Comparison of ENCODE assay signal across 17 cellular contexts in the genomic region with DNA sequence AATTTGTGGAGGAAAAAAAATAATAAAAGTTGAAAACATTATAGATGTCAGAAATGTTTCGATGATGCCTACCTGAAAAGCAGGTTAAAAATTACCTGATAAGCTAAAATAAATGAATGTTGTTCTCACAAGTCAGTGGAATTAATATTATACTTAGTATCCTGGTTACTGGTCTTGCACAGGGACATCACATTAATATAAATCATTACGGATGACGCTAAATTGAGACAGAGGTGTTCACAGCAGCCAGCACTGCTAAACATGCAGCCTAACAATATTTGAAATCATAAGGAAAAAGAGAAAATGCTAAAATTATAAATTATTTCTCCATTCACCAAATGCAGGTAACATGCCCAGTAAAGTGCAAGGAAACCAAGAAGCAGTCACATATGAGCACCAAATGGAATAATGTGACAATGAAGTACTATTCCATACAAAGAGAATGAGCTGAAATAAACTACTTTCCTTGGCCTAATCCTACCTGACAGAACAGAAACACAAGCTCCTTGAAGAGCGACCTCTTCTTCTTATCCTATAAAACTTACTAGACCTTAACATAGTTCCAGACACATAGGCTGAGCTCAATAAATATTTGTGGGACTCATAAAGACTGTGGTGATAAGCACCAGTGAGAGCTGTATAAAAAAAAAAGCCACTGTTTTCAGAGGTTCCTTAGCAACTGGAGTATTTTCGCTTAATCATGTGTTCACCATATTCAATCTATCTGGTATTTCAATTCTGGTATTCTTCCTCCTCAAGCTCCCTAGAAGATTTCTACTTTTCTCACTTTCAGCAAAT.
A peak's percentile ranks its signal among the peaks of the same experiment; 100 is the strongest.
DNase-seq lines count a peak whose midpoint lies in the region; FAIRE-seq and TF ChIP-seq lines count a peak whose summit lies in the region.
"Had no signal": no experiment of that assay in that cellular context is flagged by ENCODE, and none has a peak within 500 bp of the region (broad histone marks: within the 10 kb centered on the region; RNA-seq: fewer than 3 reads in every experiment).

No MANE protein-coding gene starts in this region.

- H2BK120ac ChIP-seq in mesenchymal stem cell (ENCODE audit: low read depth, low read length), result no peak overlapping the region

- no peak overlapping the region for H3K14ac ChIP-seq in mesenchymal stem cell (ENCODE audit: low read length in 2 of 2)

- H3K27me3 ChIP-seq in mesenchymal stem cell (ENCODE audit: control insufficient read depth in 1 of 2, insufficient read depth in 1 of 2, low read length in 2 of 2), result no peaks in the 10 kb centered on the region
- no peaks in the 10 kb centered on the region for H3K27me3 ChIP-seq in small intestine (ENCODE audit: control insufficient read depth in 2 of 2, insufficient read depth in 2 of 2, low read length in 2 of 2)

- H2BK15ac ChIP-seq in mesenchymal stem cell (ENCODE audit: low read depth, poor library complexity, severe bottlenecking), result no peak overlapping the region

- H3K23ac ChIP-seq in mesenchymal stem cell (ENCODE audit: low read length in 2 of 2), result no peak overlapping the region

- H3K27ac ChIP-seq in mesenchymal stem cell (ENCODE audit: low read length, poor library complexity, severe bottlenecking) (peak overlapping the region; percentile 17), small intestine (ENCODE audit: low read depth in 1 of 2, low read length in 1 of 2) (no peak overlapping the region)
- H3K27ac ChIP-seq: C4-2B, GM23248 had no signal

- no peak overlapping the region for H2BK12ac ChIP-seq in mesenchymal stem cell (ENCODE audit: low read length in 2 of 2)

- H3K4me1 ChIP-seq in mesenchymal stem cell (ENCODE audit: control insufficient read depth, insufficient read depth, low read depth, low read length) (no peaks in the 10 kb centered on the region), small intestine (ENCODE audit: control insufficient read depth in 2 of 2, insufficient read depth in 1 of 2, low read depth in 1 of 2, low read length in 1 of 2) (no peaks in the 10 kb centered on the region)

- H2AK5ac ChIP-seq in mesenchymal stem cell (ENCODE audit: low read length, severe bottlenecking), result no peak overlapping the region

- H3K9me3 ChIP-seq in mesenchymal stem cell (ENCODE audit: control insufficient read depth, low read length) (peaks cover 3% of the 10 kb centered on the region), small intestine (ENCODE audit: control insufficient read depth, low read depth) (no peaks in the 10 kb centered on the region)

- no peak for FAIRE-seq in small intestine (lab: Jason Lieb, UNC)

- H3K9ac ChIP-seq in mesenchymal stem cell (ENCODE audit: low read length), result no peak overlapping the region
- H3K9ac ChIP-seq: GM23248 had no signal

- no peak overlapping the region for H3K4me3 ChIP-seq in LNCaP clone FGC (ENCODE audit: low read depth, low read length)
- H3K4me3 ChIP-seq in mesenchymal stem cell (ENCODE audit: insufficient read depth in 1 of 2, low read depth in 1 of 2, low read length in 2 of 2), result no peak overlapping the region
- H3K4me3 ChIP-seq in small intestine (ENCODE audit: low read depth in 1 of 2, low read length in 2 of 2), result no peak overlapping the region
- H3K4me3 ChIP-seq: GM23248 had no signal

- no peaks in the 10 kb centered on the region for H3K79me1 ChIP-seq in mesenchymal stem cell (replicated peaks; ENCODE audit: low read length, poor library complexity, severe bottlenecking)

- no peak overlapping the region for H3K4me2 ChIP-seq in mesenchymal stem cell (ENCODE audit: low read length, poor library complexity, severe bottlenecking)

- TF ChIP-seq CTCF in LNCaP clone FGC (IDR thresholded peaks at IDR 0.05; ENCODE audit: control insufficient read depth, extremely low read depth, insufficient read depth), result no peak

- no peak overlapping the region for H4K91ac ChIP-seq in mesenchymal stem cell (ENCODE audit: low read length)

- no peak overlapping the region for H2AFZ ChIP-seq in mesenchymal stem cell (ENCODE audit: low read depth, low read length)
- H2AFZ ChIP-seq: GM23248 had no signal

- no peak overlapping the region for H2BK5ac ChIP-seq in mesenchymal stem cell (ENCODE audit: low read depth, low read length, poor library complexity, severe bottlenecking)

- DNase-seq in LNCaP clone FGC (ENCODE audit: low read depth) (peak; percentile 63), glomerular visceral epithelial cell (ENCODE audit: extremely low spot score) (peak; percentile 3), mesenchymal stem cell (peak; percentile 2), small intestine (peak; percentile 31), NOMO-1 treated with dmso at 0.1 percent for 144 hours (lab: John Stamatoyannopoulos, UW; ENCODE audit: unreplicated experiment) (no peak)
- DNase-seq in activated CD4-positive, CD25-positive, alpha-beta regulatory T cell (lab: John Stamatoyannopoulos, UW), result no peak
- no peak for DNase-seq in activated CD4-positive, alpha-beta T cell treated with anti-CD3 and anti-CD28 coated beads, Interleukin-2, amount 50 U/mL, for 48 hours
- DNase-seq: AML-193, DMS 273 treated with DMSO at 0.1 percent for 48 hours, GDM1, GM23248, NCI-H1417, NCI-H187, NCI-H2107, NCI-H2227 treated with DMSO at 0.1 percent for 48 hours, NCI-H524 treated with DMSO at 0.1 percent for 48 hours had no signal

- no peak overlapping the region for H3K4ac ChIP-seq in mesenchymal stem cell (ENCODE audit: low read depth in 1 of 2, low read length in 2 of 2)

- no peak overlapping the region for H3K18ac ChIP-seq in mesenchymal stem cell (ENCODE audit: low read depth in 1 of 2, low read length in 2 of 2)

- 86% methylated on average over 2 of the region's 5 CpGs for WGBS in mesenchymal stem cell
- WGBS in small intestine, 3 donors, result 62 to 75% (median 69%) methylated on average over 5 of the region's 5 CpGs

- H4K8ac ChIP-seq in mesenchymal stem cell (ENCODE audit: low read length), result no peak overlapping the region

- H3K36me3 ChIP-seq in mesenchymal stem cell (ENCODE audit: control insufficient read depth in 1 of 2, insufficient read depth in 2 of 2, low read depth in 1 of 2, low read length in 2 of 2) (no peaks in the 10 kb centered on the region), small intestine (ENCODE audit: control insufficient read depth in 2 of 2, insufficient read depth in 2 of 2, low read length in 2 of 2) (no peaks in the 10 kb centered on the region)

Comparison
In these comparisons a context has a peak if more than half of its experiments do, and no peak if none do; other contexts are left out.
1. DNase-seq: peak in LNCaP clone FGC (single experiment), glomerular visceral epithelial cell (single experiment), mesenchymal stem cell (single experiment) and small intestine (single experiment); none in activated CD4-positive, CD25-positive, alpha-beta regulatory T cell (0 of 4), activated CD4-positive, alpha-beta T cell treated with anti-CD3 and anti-CD28 coated beads, Interleukin-2, amount 50 U/mL, for 48 hours (0 of 2) and NOMO-1 treated with dmso at 0.1 percent for 144 hours (single experiment).